Comparison of ENCODE assay signal across 1 cellular context in the genomic region with DNA sequence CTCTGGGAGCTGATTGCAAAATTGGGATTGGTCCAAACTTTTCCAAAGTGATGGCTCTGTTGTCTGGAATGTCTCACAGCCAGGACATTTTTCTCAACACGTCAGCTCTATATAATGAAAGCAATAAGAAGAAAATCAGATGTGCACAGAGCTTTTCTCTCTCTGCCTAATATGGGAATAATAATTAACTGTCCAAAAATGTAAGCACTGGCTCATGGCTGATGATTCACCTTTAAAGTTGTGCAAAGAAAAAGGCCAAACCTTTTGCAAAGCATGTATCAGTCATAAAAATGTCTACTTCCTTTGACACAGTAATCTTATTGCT.
TF ChIP-seq lines count a peak whose summit lies in the region.

No MANE protein-coding gene starts in this region.

TF ChIP-seq in SK-N-SH treated with all-trans-retinoic acid at 6 μM for 48 hours, 23 proteins besides CTCF, POLR2A, EP300 and RAD21 (continued from another document):
- TF ChIP-seq, protein P1, sequence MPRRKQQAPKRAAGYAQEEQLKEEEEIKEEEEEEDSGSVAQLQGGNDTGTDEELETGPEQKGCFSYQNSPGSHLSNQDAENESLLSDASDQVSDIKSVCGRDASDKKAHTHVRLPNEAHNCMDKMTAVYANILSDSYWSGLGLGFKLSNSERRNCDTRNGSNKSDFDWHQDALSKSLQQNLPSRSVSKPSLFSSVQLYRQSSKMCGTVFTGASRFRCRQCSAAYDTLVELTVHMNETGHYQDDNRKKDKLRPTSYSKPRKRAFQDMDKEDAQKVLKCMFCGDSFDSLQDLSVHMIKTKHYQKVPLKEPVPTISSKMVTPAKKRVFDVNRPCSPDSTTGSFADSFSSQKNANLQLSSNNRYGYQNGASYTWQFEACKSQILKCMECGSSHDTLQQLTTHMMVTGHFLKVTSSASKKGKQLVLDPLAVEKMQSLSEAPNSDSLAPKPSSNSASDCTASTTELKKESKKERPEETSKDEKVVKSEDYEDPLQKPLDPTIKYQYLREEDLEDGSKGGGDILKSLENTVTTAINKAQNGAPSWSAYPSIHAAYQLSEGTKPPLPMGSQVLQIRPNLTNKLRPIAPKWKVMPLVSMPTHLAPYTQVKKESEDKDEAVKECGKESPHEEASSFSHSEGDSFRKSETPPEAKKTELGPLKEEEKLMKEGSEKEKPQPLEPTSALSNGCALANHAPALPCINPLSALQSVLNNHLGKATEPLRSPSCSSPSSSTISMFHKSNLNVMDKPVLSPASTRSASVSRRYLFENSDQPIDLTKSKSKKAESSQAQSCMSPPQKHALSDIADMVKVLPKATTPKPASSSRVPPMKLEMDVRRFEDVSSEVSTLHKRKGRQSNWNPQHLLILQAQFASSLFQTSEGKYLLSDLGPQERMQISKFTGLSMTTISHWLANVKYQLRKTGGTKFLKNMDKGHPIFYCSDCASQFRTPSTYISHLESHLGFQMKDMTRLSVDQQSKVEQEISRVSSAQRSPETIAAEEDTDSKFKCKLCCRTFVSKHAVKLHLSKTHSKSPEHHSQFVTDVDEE (CRISPR knock-in tag; IDR thresholded peaks at IDR 0.05) = no peak
- TF ChIP-seq RARB (CRISPR knock-in tag; IDR thresholded peaks at IDR 0.05) (peak; percentile 90; the same call in 1 of the 2 replicates), ARNTL (CRISPR knock-in tag; IDR thresholded peaks at IDR 0.05; ENCODE audit: borderline replicate concordance, low read depth) (no peak), SNAI2 (CRISPR knock-in tag; IDR thresholded peaks at IDR 0.05) (no peak), ZNF565 (CRISPR knock-in tag; conservative IDR thresholded peaks at IDR 0.05; ENCODE audit: low read depth) (no peak), TCF4 (CRISPR knock-in tag; IDR thresholded peaks at IDR 0.05; ENCODE audit: borderline replicate concordance) (no peak), ZFP3 (CRISPR knock-in tag; IDR thresholded peaks at IDR 0.05) (no peak), ZNF70 (CRISPR knock-in tag; IDR thresholded peaks at IDR 0.05) (no peak)
- TF ChIP-seq, protein P2, sequence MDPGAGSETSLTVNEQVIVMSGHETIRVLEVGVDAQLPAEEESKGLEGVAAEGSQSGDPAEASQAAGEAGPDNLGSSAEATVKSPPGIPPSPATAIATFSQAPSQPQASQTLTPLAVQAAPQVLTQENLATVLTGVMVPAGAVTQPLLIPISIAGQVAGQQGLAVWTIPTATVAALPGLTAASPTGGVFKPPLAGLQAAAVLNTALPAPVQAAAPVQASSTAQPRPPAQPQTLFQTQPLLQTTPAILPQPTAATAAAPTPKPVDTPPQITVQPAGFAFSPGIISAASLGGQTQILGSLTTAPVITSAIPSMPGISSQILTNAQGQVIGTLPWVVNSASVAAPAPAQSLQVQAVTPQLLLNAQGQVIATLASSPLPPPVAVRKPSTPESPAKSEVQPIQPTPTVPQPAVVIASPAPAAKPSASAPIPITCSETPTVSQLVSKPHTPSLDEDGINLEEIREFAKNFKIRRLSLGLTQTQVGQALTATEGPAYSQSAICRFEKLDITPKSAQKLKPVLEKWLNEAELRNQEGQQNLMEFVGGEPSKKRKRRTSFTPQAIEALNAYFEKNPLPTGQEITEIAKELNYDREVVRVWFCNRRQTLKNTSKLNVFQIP (CRISPR knock-in tag; IDR thresholded peaks at IDR 0.05; ENCODE audit: borderline replicate concordance, low read depth) = no peak
